8 cellular contexts compared by ENCODE assay signal in the genomic region with DNA sequence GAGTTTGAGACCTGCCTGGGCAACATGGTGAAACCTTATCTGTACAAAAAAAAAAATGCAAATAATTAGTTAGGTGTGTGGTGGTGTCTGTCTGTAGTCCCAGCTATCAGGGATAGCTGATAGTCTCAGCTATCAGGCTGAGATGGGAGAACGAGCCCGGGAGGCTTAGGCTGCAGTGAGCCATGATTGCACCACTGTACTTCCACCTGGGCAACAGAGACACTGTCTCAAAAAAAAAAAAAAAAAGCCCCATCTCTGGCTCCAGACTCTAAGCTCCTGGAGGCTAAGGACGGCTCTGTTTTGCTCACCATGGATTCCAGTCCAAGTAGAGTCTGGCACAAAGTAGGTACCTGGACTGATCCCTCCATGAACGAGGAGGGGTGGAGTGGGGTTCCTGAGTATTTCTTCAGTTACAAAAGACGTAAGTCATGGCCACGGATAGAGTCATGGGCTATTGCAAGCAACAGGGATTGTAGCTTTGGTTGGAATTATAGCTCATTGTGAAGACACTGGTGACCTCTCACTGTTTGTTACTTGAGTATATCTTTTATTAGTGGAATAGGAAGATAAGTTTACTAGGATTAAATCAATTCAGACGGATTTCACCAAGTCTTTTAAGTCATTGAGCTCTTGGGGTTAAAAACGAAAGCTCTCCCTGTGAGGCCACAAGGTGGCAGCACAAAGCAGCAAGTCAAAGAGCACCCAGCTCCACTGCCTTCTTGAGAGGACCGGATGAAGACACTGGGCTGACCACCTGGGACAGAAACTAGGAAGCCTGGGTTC. TPM values are rescaled to one million over a fixed set of nuclear protein-coding genes. Genes with fewer than 3 reads are reported as not detected.
DNase-seq lines count a peak whose midpoint lies in the region; ATAC-seq, FAIRE-seq and TF ChIP-seq lines count a peak whose summit lies in the region.

No MANE protein-coding gene starts in this region.

- no peak overlapping the region for H3K4me2 ChIP-seq in neuronal stem cell (ENCODE audit: insufficient read depth, low read length, poor library complexity, severe bottlenecking)

- H3K27me3 ChIP-seq in RWPE2 (ENCODE audit: insufficient read depth, poor library complexity, severe bottlenecking), result no peaks in the 10 kb centered on the region
- H3K27me3 ChIP-seq in neuronal stem cell (ENCODE audit: control insufficient read depth in 3 of 3, insufficient read depth in 3 of 3, low read depth in 1 of 3, low read length in 3 of 3), result peaks cover 0 to 4% (median 0%) of the 10 kb centered on the region in 3 experiments

- H3K4ac ChIP-seq in neuronal stem cell (ENCODE audit: low read length), result no peak overlapping the region

- no peak overlapping the region for H4K91ac ChIP-seq in neuronal stem cell (ENCODE audit: low read depth, low read length, poor library complexity)

- peaks cover 15% of the 10 kb centered on the region for H3K4me1 ChIP-seq in RWPE2 (ENCODE audit: insufficient read depth, poor library complexity, severe bottlenecking)
- H3K4me1 ChIP-seq in neuronal stem cell (ENCODE audit: control insufficient read depth in 2 of 2, insufficient read depth in 1 of 2, low read depth in 1 of 2, low read length in 2 of 2), result peaks cover 0 to 4% of the 10 kb centered on the region in 2 donors

- no peak overlapping the region for H2AK5ac ChIP-seq in neuronal stem cell (ENCODE audit: low read depth, low read length)

- H3K4me3 ChIP-seq in AG09309 (ENCODE audit: control insufficient read depth, low read depth, low read length), result no peak overlapping the region
- H3K4me3 ChIP-seq in RWPE2 (ENCODE audit: severe bottlenecking), result no peak overlapping the region
- peak overlapping the region; percentile 14 for H3K4me3 ChIP-seq in fibroblast of villous mesenchyme (ENCODE audit: low read depth, low read length)
- no peak overlapping the region for H3K4me3 ChIP-seq in neuronal stem cell (ENCODE audit: low read length in 2 of 2)

- no peak overlapping the region for H3K9ac ChIP-seq in neuronal stem cell (ENCODE audit: low read depth, low read length, poor library complexity)

- no peak overlapping the region for H2BK15ac ChIP-seq in neuronal stem cell (ENCODE audit: low read length)

- no CpG with 5 or more reads among the region's 9 CpGs for WGBS in neuronal stem cell (ENCODE audit: extremely low coverage in 2 of 2, insufficient read length in 2 of 2, insufficient replicate concordance in 1 of 2), 2 donors

- no peak overlapping the region for H2AFZ ChIP-seq in neuronal stem cell (ENCODE audit: low read length)

- no peak overlapping the region for H3K23ac ChIP-seq in neuronal stem cell (ENCODE audit: low read depth, low read length, poor library complexity)

- H3K9me3 ChIP-seq in RWPE2 (ENCODE audit: severe bottlenecking) (no peaks in the 10 kb centered on the region), neuronal stem cell (replicated peaks in 1 of 2; ENCODE audit: control insufficient read depth in 2 of 2, insufficient read depth in 1 of 2, low read depth in 1 of 2, low read length in 2 of 2) (peaks cover 0 to 1% of the 10 kb centered on the region in 2 donors)

- no peak overlapping the region for H2BK5ac ChIP-seq in neuronal stem cell (ENCODE audit: low read length)

- no peak overlapping the region for H2BK12ac ChIP-seq in neuronal stem cell (ENCODE audit: low read length)

- no peak overlapping the region for H3K18ac ChIP-seq in neuronal stem cell (ENCODE audit: low read length)

- no peak overlapping the region for H3K14ac ChIP-seq in neuronal stem cell (ENCODE audit: low read length)

- DNase-seq in AG09309 (ENCODE audit: low read depth) (peak; percentile 60), GM19239 (ENCODE audit: insufficient read length, low spot score) (peak; percentile 61), LoVo (ENCODE audit: low spot score) (peak; percentile 78), RWPE2 (ENCODE audit: low spot score) (no peak), fibroblast of villous mesenchyme (ENCODE audit: low read depth) (peak; percentile 86), neuronal stem cell (ENCODE audit: low spot score) (peak; percentile 67), superior temporal gyrus (ENCODE audit: extremely low spot score) (peak; percentile 89)
- DNase-seq in activated T-helper 9 cell treated with anti-CD3 and anti-CD28 coated beads, Interleukin-2, amount 50 U/mL, for 16 hours (ENCODE audit: low read depth), result peak; percentile 36

- FAIRE-seq in GM19239 (lab: Jason Lieb, UNC), result peak; percentile 68

- H3K27ac ChIP-seq in RWPE2 (ENCODE audit: poor library complexity, severe bottlenecking) (no peak overlapping the region), neuronal stem cell (replicated peaks; ENCODE audit: low read length) (no peak overlapping the region)

- ATAC-seq in RWPE2 (ENCODE audit: low read depth), result peak; percentile 64; the same call in 2 of the 3 replicates

- H3K79me1 ChIP-seq in neuronal stem cell (ENCODE audit: low read depth, low read length), result no peaks in the 10 kb centered on the region

- no peaks in the 10 kb centered on the region for H3K36me3 ChIP-seq in RWPE2 (ENCODE audit: low read depth)
- H3K36me3 ChIP-seq in neuronal stem cell (replicated peaks in 1 of 2; ENCODE audit: control insufficient read depth in 2 of 2, insufficient read depth in 2 of 2, low read length in 2 of 2), result no peaks in the 10 kb centered on the region

- no peak overlapping the region for H4K8ac ChIP-seq in neuronal stem cell (ENCODE audit: low read depth, low read length)

- H2BK120ac ChIP-seq in neuronal stem cell (ENCODE audit: low read depth, low read length), result no peak overlapping the region

- TF ChIP-seq CTCF in AG09309 (IDR thresholded peaks at IDR 0.05; ENCODE audit: control insufficient read depth, insufficient read depth, low read depth, low read length, missing control alignments) (peak; percentile 82), RWPE2 (IDR thresholded peaks at IDR 0.05; ENCODE audit: poor library complexity, severe bottlenecking) (peak; percentile 90), fibroblast of villous mesenchyme (IDR thresholded peaks at IDR 0.05; ENCODE audit: insufficient read depth, low read depth, low read length) (peak; percentile 88)

RNA-seq across cellular contexts. Expression of a gene that starts 35.6 kb away (rescaled TPM):
- total RNA-seq in fibroblast of villous mesenchyme, result not detected in 2 replicates
- polyA plus RNA-seq in neuronal stem cell (2013, experiment 1 of 2), result not detected
- polyA plus RNA-seq in neuronal stem cell (2013, experiment 2 of 2), result 0.04 TPM

RNA-seq across cellular contexts. Expression of a gene that starts 53.9 kb away (rescaled TPM):
- total RNA-seq in fibroblast of villous mesenchyme, result not detected in 2 replicates
- not detected for polyA plus RNA-seq in neuronal stem cell (2013, experiment 1 of 2)
- 0.01 TPM for polyA plus RNA-seq in neuronal stem cell (2013, experiment 2 of 2)

RNA-seq across cellular contexts. Expression of a gene that starts 57.8 kb away (rescaled TPM):
- 186 and 297 TPM in 2 replicates for total RNA-seq in fibroblast of villous mesenchyme
- polyA plus RNA-seq in neuronal stem cell (2013, experiment 1 of 2), result 108 TPM
- 107 TPM for polyA plus RNA-seq in neuronal stem cell (2013, experiment 2 of 2)
